ENCODE assay signal across 16 cellular contexts in genomic region chr5:11322133-11322532, GRCh38.
A peak's percentile ranks its signal among the peaks of the same experiment; 100 is the strongest.
DNase-seq lines count a peak whose midpoint lies in the region; ATAC-seq and TF ChIP-seq lines count a peak whose summit lies in the region.
"Had no signal": no experiment of that assay in that cellular context is flagged by ENCODE, and none has a peak within 500 bp of the region (broad histone marks: within the 10 kb centered on the region; RNA-seq: fewer than 3 reads in every experiment).

No MANE protein-coding gene starts in this region.

- H3K4me1 Mint-ChIP-seq in CD4-positive, alpha-beta memory T cell = no peaks in the 10 kb centered on the region
- H3K4me1 Mint-ChIP-seq: activated CD4-positive, alpha-beta T cell treated with anti-CD3 and anti-CD28 coated beads, Interleukin-2, amount 10 ng/mL, durations not matched to agents 24 days and 14 days; activated naive CD8-positive, alpha-beta T cell treated with anti-CD3 and anti-CD28 coated beads, Interleukin-2, amount 50 U/mL, for 24 hours; stimulated activated effector memory CD8-positive, alpha-beta T cell treated with anti-CD3 and anti-CD28 coated beads, Interleukin-12 subunit alpha, Interleukin-12 subunit beta, amount 100 ng/mL, for 72 hours had no signal

- H3K9me3 ChIP-seq in body of pancreas (no peaks in the 10 kb centered on the region), suprapubic skin (no peaks in the 10 kb centered on the region)
- H3K9me3 ChIP-seq in CD4-positive, alpha-beta memory T cell (ENCODE audit: control insufficient read depth in 1 of 2, low read length in 2 of 2) = no peaks in the 10 kb centered on the region
- H3K9me3 ChIP-seq: BLaER1 treated with 17β-estradiol and CSF1 and Interleukin-3, amounts not matched to agents 10 nM and 100 nM; heart right ventricle; sigmoid colon had no signal

- WGBS in body of pancreas, 2 donors = 65 to 82% methylated on average over 2 of the region's 2 CpGs
- 42% methylated on average over 2 of the region's 2 CpGs for WGBS in suprapubic skin

- H3K27me3 Mint-ChIP-seq in CD4-positive, alpha-beta memory T cell = peaks cover 0 to 5% of the 10 kb centered on the region in 2 donors
- H3K27me3 Mint-ChIP-seq: activated CD4-positive, alpha-beta T cell treated with anti-CD3 and anti-CD28 coated beads, Interleukin-2, amount 10 ng/mL, durations not matched to agents 24 days and 14 days had no signal

- H3K9me3 Mint-ChIP-seq in CD4-positive, alpha-beta memory T cell = peaks cover 0 to 4% (median 0%) of the 10 kb centered on the region in 8 donors
- H3K9me3 Mint-ChIP-seq: activated CD4-positive, alpha-beta T cell treated with anti-CD3 and anti-CD28 coated beads, Interleukin-2, amount 10 ng/mL, durations not matched to agents 24 days and 14 days; activated naive CD8-positive, alpha-beta T cell treated with anti-CD3 and anti-CD28 coated beads, Interleukin-2, amount 50 U/mL, for 24 hours had no signal

- H3K36me3 ChIP-seq in body of pancreas (replicated peaks in 1 of 2; ENCODE audit: insufficient read depth in 1 of 2, low read depth in 2 of 2) = no peaks in the 10 kb centered on the region
- no peaks in the 10 kb centered on the region for H3K36me3 ChIP-seq in suprapubic skin
- H3K36me3 ChIP-seq in CD4-positive, alpha-beta memory T cell (ENCODE audit: insufficient read depth, low read length) = no peaks in the 10 kb centered on the region
- H3K36me3 ChIP-seq: BLaER1 treated with 17β-estradiol and CSF1 and Interleukin-3, amounts not matched to agents 10 nM and 100 nM; heart right ventricle; sigmoid colon had no signal

- TF ChIP-seq EP300 in suprapubic skin (IDR thresholded peaks at IDR 0.05) = no peak

- peaks cover 19% of the 10 kb centered on the region for H3K4me1 ChIP-seq in body of pancreas
- peaks cover 3% of the 10 kb centered on the region for H3K4me1 ChIP-seq in suprapubic skin
- H3K4me1 ChIP-seq in CD4-positive, alpha-beta memory T cell (ENCODE audit: insufficient read depth, low read length) = no peaks in the 10 kb centered on the region
- H3K4me1 ChIP-seq: sigmoid colon had no signal

- no peak overlapping the region for H3K27ac ChIP-seq in body of pancreas
- no peak overlapping the region for H3K27ac ChIP-seq in suprapubic skin
- H3K27ac ChIP-seq in CD4-positive, alpha-beta memory T cell (ENCODE audit: low read depth, low read length) = no peak overlapping the region
- H3K27ac ChIP-seq: BLaER1 treated with 17β-estradiol and CSF1 and Interleukin-3, amounts not matched to agents 10 nM and 100 nM; epithelial cell of prostate; heart right ventricle; sigmoid colon had no signal

- POLR2A ChIA-PET in CD4-positive, alpha-beta memory T cell (lab: Charles Lee; ENCODE audit: partially characterized antibody) = no interaction called here

- H3K36me3 Mint-ChIP-seq in CD4-positive, alpha-beta memory T cell = no peaks in the 10 kb centered on the region
- H3K36me3 Mint-ChIP-seq: stimulated activated effector memory CD8-positive, alpha-beta T cell treated with anti-CD3 and anti-CD28 coated beads, Interleukin-12 subunit alpha, Interleukin-12 subunit beta, amount 100 ng/mL, for 72 hours had no signal

- H3K27ac Mint-ChIP-seq in CD4-positive, alpha-beta memory T cell = no peak overlapping the region
- H3K27ac Mint-ChIP-seq: activated CD4-positive, alpha-beta T cell treated with anti-CD3 and anti-CD28 coated beads, Interleukin-2, amount 10 ng/mL, durations not matched to agents 24 days and 14 days; activated naive CD8-positive, alpha-beta T cell treated with anti-CD3 and anti-CD28 coated beads, Interleukin-2, amount 50 U/mL, for 24 hours; stimulated activated effector memory CD8-positive, alpha-beta T cell treated with anti-CD3 and anti-CD28 coated beads, Interleukin-12 subunit alpha, Interleukin-12 subunit beta, amount 100 ng/mL, for 72 hours had no signal

- H3K27me3 ChIP-seq in body of pancreas = no peaks in the 10 kb centered on the region
- no peaks in the 10 kb centered on the region for H3K27me3 ChIP-seq in suprapubic skin
- no peaks in the 10 kb centered on the region for H3K27me3 ChIP-seq in CD4-positive, alpha-beta memory T cell (ENCODE audit: insufficient read depth, low read length)
- H3K27me3 ChIP-seq: BLaER1 treated with 17β-estradiol and CSF1 and Interleukin-3, amounts not matched to agents 10 nM and 100 nM; heart right ventricle; sigmoid colon had no signal

- DNase-seq in M059J (ENCODE audit: low read depth) = peak; percentile 46
- DNase-seq in body of pancreas = peak in 1 of 4 donors; percentile 15
- peak; percentile 5 for DNase-seq in myocyte (ENCODE audit: low read depth)
- DNase-seq in suprapubic skin (ENCODE audit: low spot score in 2 of 2) = no peak
- DNase-seq in NCI-H524 (lab: John Stamatoyannopoulos, UW) = no peak
- no peak for DNase-seq in CD4-positive, alpha-beta memory T cell
- DNase-seq: activated CD4-positive, alpha-beta T cell treated with anti-CD3 and anti-CD28 coated beads, Interleukin-2, amount 10 ng/mL, durations not matched to agents 24 days and 14 days; activated naive CD8-positive, alpha-beta T cell treated with anti-CD3 and anti-CD28 coated beads, Interleukin-2, amount 50 U/mL, for 24 hours; heart right ventricle; sigmoid colon; stimulated activated CD4-positive, alpha-beta T cell treated with anti-CD3 and anti-CD28 coated beads, Interleukin-4, amount 100 ng/mL, for 4 hours had no signal

- H3K4me3 ChIP-seq in body of pancreas (no peak overlapping the region), suprapubic skin (no peak overlapping the region)
- H3K4me3 ChIP-seq in CD4-positive, alpha-beta memory T cell (ENCODE audit: low read length in 2 of 2) = no peak overlapping the region
- H3K4me3 ChIP-seq: BLaER1 treated with 17β-estradiol and CSF1 and Interleukin-3, amounts not matched to agents 10 nM and 100 nM; heart right ventricle; sigmoid colon had no signal

- no peak for TF ChIP-seq CTCF in body of pancreas (IDR thresholded peaks at IDR 0.05)
- TF ChIP-seq CTCF in suprapubic skin (IDR thresholded peaks at IDR 0.05) = no peak

- ATAC-seq in GM18870 (IDR thresholded peaks at IDR 0.05; ENCODE audit: unreplicated experiment) = peak; percentile 81
- ATAC-seq in body of pancreas = peak; percentile 55
- no peak for ATAC-seq in HG02642 (IDR thresholded peaks at IDR 0.05; ENCODE audit: poor library complexity, unreplicated experiment)
- ATAC-seq: activated naive CD8-positive, alpha-beta T cell treated with anti-CD3 and anti-CD28 coated beads, Interleukin-2, amount 50 U/mL, for 24 hours; stimulated activated effector memory CD8-positive, alpha-beta T cell treated with anti-CD3 and anti-CD28 coated beads, Interleukin-12 subunit alpha, Interleukin-12 subunit beta, amount 100 ng/mL, for 72 hours had no signal

- H3K4me3 Mint-ChIP-seq in CD4-positive, alpha-beta memory T cell = no peak overlapping the region
- H3K4me3 Mint-ChIP-seq: activated CD4-positive, alpha-beta T cell treated with anti-CD3 and anti-CD28 coated beads, Interleukin-2, amount 10 ng/mL, durations not matched to agents 24 days and 14 days; activated naive CD8-positive, alpha-beta T cell treated with anti-CD3 and anti-CD28 coated beads, Interleukin-2, amount 50 U/mL, for 24 hours; stimulated activated effector memory CD8-positive, alpha-beta T cell treated with anti-CD3 and anti-CD28 coated beads, Interleukin-12 subunit alpha, Interleukin-12 subunit beta, amount 100 ng/mL, for 72 hours had no signal

- no peak for TF ChIP-seq POLR2A in body of pancreas (IDR thresholded peaks at IDR 0.05)
- no peak for TF ChIP-seq POLR2A in suprapubic skin (IDR thresholded peaks at IDR 0.05)

- intact Hi-C loops in body of pancreas (cut with DNase I) = no loop called here
- intact Hi-C loops in CD4-positive, alpha-beta memory T cell (cut with micrococcal nuclease) = no loop called here

- CTCF ChIA-PET in CD4-positive, alpha-beta memory T cell (lab: Charles Lee; ENCODE audit: partially characterized antibody) = no interaction called here

Comparison
In these comparisons a context has a peak if more than half of its experiments do, and no peak if none do; other contexts are left out.
1. DNase-seq: peak in M059J (single experiment) and myocyte (single experiment); none in suprapubic skin (0 of 2), NCI-H524 (0 of 2) and CD4-positive, alpha-beta memory T cell (0 of 5).